9 cellular contexts compared by ENCODE assay signal in genomic region chr11:78560826-78561484, GRCh38. TPM values are rescaled to one million over a fixed set of nuclear protein-coding genes. Genes with fewer than 3 reads are reported as not detected.
DNase-seq lines count a peak whose midpoint lies in the region; ATAC-seq, FAIRE-seq and TF ChIP-seq lines count a peak whose summit lies in the region.
"Had no signal": no experiment of that assay in that cellular context is flagged by ENCODE, and none has a peak within 500 bp of the region (broad histone marks: within the 10 kb centered on the region; RNA-seq: fewer than 3 reads in every experiment).

No MANE protein-coding gene starts in this region.

- H3K36me3 ChIP-seq in HepG2 (replicated peaks in 1 of 2; ENCODE audit: control insufficient read depth in 1 of 2, insufficient read depth in 2 of 2, low read length in 2 of 2): peaks cover 10 to 51% of the 10 kb centered on the region in 2 experiments
- H3K36me3 ChIP-seq in uterus: no peaks in the 10 kb centered on the region

- intact Hi-C loops in activated T-helper 2 cell treated with anti-CD3 and anti-CD28 coated beads, Interferon-gamma antibody, Interleukin-2, Interleukin-4, amounts not matched to agents 10 μg/mL and 5 μg/mL and 100 μg/mL, durations not matched to agents 14 hours and 24 hours and 36 hours (cut with micrococcal nuclease): loop anchor here (5.0 kb wide), 4 partner anchors 94 to 424 kb away; partner anchors contain the start of gene ALG8
- intact Hi-C loops in HepG2 (cut with micrococcal nuclease; ENCODE audit: unreplicated experiment) (no loop called here), uterus (cut with DNase I; ENCODE audit: low total_unique reads) (no loop called here)

- ATAC-seq in HepG2 (peak; percentile 76), HG03378 (IDR thresholded peaks at IDR 0.05; ENCODE audit: unreplicated experiment) (no peak)

- in situ Hi-C loops in HepG2 (cut with HindIII; ENCODE audit: extremely low pct_ligation_motif_present, low pct_unique_long_range_greater_than_20kb): loop anchor here (5.0 kb wide), 1 partner anchor 334 kb away; no protein-coding TSS in a partner anchor

- peak overlapping the region; percentile 19; the same call in 1 of the 2 replicates for H3K9ac ChIP-seq in HepG2 (ENCODE audit: insufficient read depth, low read depth, low read length)

- H3K4me3 ChIP-seq in HepG2 (replicated peaks in 1 of 3; ENCODE audit: insufficient read depth in 1 of 3, low read depth in 2 of 3, low read length in 3 of 3) (peak overlapping the region in 1 of 3 experiments; percentile 12; a peak in 2 of 6 replicates), uterus (peak overlapping the region; percentile 1 to 12)

- peak overlapping the region; percentile 51 for H3K27ac ChIP-seq in HepG2 (ENCODE audit: extremely low read length, insufficient read depth, low read length)
- H3K27ac ChIP-seq in uterus: peak overlapping the region; percentile 70 to 85

- H3K4me1 ChIP-seq in HepG2 (ENCODE audit: insufficient read depth, low read length) (peaks cover 45% of the 10 kb centered on the region), uterus (peaks cover 6 to 9% of the 10 kb centered on the region in 2 donors)

- TF ChIP-seq CTCF in HepG2 (CRISPR knock-in tag; IDR thresholded peaks at IDR 0.05) (no peak), uterus (IDR thresholded peaks at IDR 0.05) (no peak)

- CTCF ChIA-PET in HepG2 (lab: Yijun Ruan, JAX; ENCODE audit: low intra/inter-chr PET ratio, low total read pairs): no interaction called here

- no peak overlapping the region for H3K27ac Mint-ChIP-seq in activated naive CD8-positive, alpha-beta T cell
- no peak overlapping the region for H3K27ac Mint-ChIP-seq in activated naive CD8-positive, alpha-beta T cell treated with anti-CD3 and anti-CD28 coated beads for 36 hours
- peak overlapping the region; percentile 84 for H3K27ac Mint-ChIP-seq in activated T-helper 2 cell treated with anti-CD3 and anti-CD28 coated beads, Interferon-gamma antibody, Interleukin-2, Interleukin-4, amounts not matched to agents 10 μg/mL and 5 μg/mL and 100 μg/mL, durations not matched to agents 14 hours and 24 hours and 36 hours

- TF ChIP-seq EP300 in HepG2 (IDR thresholded peaks at IDR 0.05; ENCODE audit: low read depth in 2 of 2, low read length in 2 of 2): 0 out of 4 replicates have a peak, but pooled peaks of 1 of the 2 experiments have one; percentile 34
- no peak for TF ChIP-seq EP300 in HepG2 (CRISPR knock-in tag; IDR thresholded peaks at IDR 0.05; ENCODE audit: borderline replicate concordance)

- H3K27me3 Mint-ChIP-seq in activated naive CD8-positive, alpha-beta T cell: no peaks in the 10 kb centered on the region
- H3K27me3 Mint-ChIP-seq in activated naive CD8-positive, alpha-beta T cell treated with anti-CD3 and anti-CD28 coated beads for 36 hours: no peaks in the 10 kb centered on the region
- no peaks in the 10 kb centered on the region for H3K27me3 Mint-ChIP-seq in activated T-helper 2 cell treated with anti-CD3 and anti-CD28 coated beads, Interferon-gamma antibody, Interleukin-2, Interleukin-4, amounts not matched to agents 10 μg/mL and 5 μg/mL and 100 μg/mL, durations not matched to agents 14 hours and 24 hours and 36 hours (ENCODE audit: low read depth)

- DNase-seq in activated naive CD8-positive, alpha-beta T cell treated with anti-CD3 and anti-CD28 coated beads for 36 hours: no peak
- DNase-seq in activated T-helper 2 cell treated with anti-CD3 and anti-CD28 coated beads, Interferon-gamma antibody, Interleukin-2, Interleukin-4, amounts not matched to agents 10 μg/mL and 5 μg/mL and 100 μg/mL, durations not matched to agents 14 hours and 24 hours and 36 hours (ENCODE audit: low spot score): no peak
- DNase-seq in HepG2 (ENCODE audit: low spot score) (peak; percentile 71), uterus (no peak), NCI-H1694 (lab: John Stamatoyannopoulos, UW) (no peak)
- DNase-seq in activated CD8-positive, alpha-beta memory T cell treated with anti-CD3 and anti-CD28 coated beads for 24 hours: no peak
- DNase-seq: GOT3 had no signal

- POLR2A ChIA-PET in HepG2 (lab: Yijun Ruan, JAX): no interaction called here

- no peak for FAIRE-seq in HepG2 (lab: Jason Lieb, UNC)

- H3K9me3 ChIP-seq in HepG2 (ENCODE audit: low read length): no peaks in the 10 kb centered on the region
- H3K9me3 ChIP-seq in uterus: no peaks in the 10 kb centered on the region

- H3K27me3 ChIP-seq in HepG2 (ENCODE audit: control insufficient read depth in 1 of 2, insufficient read depth in 2 of 2, low read length in 2 of 2): no peaks in the 10 kb centered on the region
- H3K27me3 ChIP-seq in uterus: no peaks in the 10 kb centered on the region

- peak overlapping the region; percentile 56 for H3K4me2 ChIP-seq in HepG2 (ENCODE audit: low read depth, low read length)

- TF ChIP-seq POLR2A in HepG2 (IDR thresholded peaks at IDR 0.05; ENCODE audit: insufficient read depth in 1 of 2, low read depth in 2 of 2, low read length in 2 of 2) (no peak), uterus (IDR thresholded peaks at IDR 0.05) (no peak)

- peaks cover 11% of the 10 kb centered on the region for H4K20me1 ChIP-seq in HepG2 (ENCODE audit: insufficient read depth, low read length)

- H3K9me3 Mint-ChIP-seq in activated naive CD8-positive, alpha-beta T cell (ENCODE audit: low read depth): no peaks in the 10 kb centered on the region
- H3K9me3 Mint-ChIP-seq in activated naive CD8-positive, alpha-beta T cell treated with anti-CD3 and anti-CD28 coated beads for 36 hours: peaks cover 3% of the 10 kb centered on the region
- peaks cover 4% of the 10 kb centered on the region for H3K9me3 Mint-ChIP-seq in activated T-helper 2 cell treated with anti-CD3 and anti-CD28 coated beads, Interferon-gamma antibody, Interleukin-2, Interleukin-4, amounts not matched to agents 10 μg/mL and 5 μg/mL and 100 μg/mL, durations not matched to agents 14 hours and 24 hours and 36 hours

- WGBS in HepG2 (ENCODE audit: low lambda C conversion rate): 9% methylated on average over 8 of the region's 8 CpGs

- H3K79me2 ChIP-seq in HepG2 (ENCODE audit: insufficient read depth, low read length): peaks cover 52% of the 10 kb centered on the region

- TF ChIP-seq RAD21 in HepG2 (CRISPR knock-in tag; IDR thresholded peaks at IDR 0.05): no peak

- H3K4me3 Mint-ChIP-seq in activated naive CD8-positive, alpha-beta T cell: peak overlapping the region; percentile 53
- no peak overlapping the region for H3K4me3 Mint-ChIP-seq in activated naive CD8-positive, alpha-beta T cell treated with anti-CD3 and anti-CD28 coated beads for 36 hours
- H3K4me3 Mint-ChIP-seq in activated T-helper 2 cell treated with anti-CD3 and anti-CD28 coated beads, Interferon-gamma antibody, Interleukin-2, Interleukin-4, amounts not matched to agents 10 μg/mL and 5 μg/mL and 100 μg/mL, durations not matched to agents 14 hours and 24 hours and 36 hours (ENCODE audit: low read depth): peak overlapping the region; percentile 67

- H3K36me3 Mint-ChIP-seq in activated naive CD8-positive, alpha-beta T cell: peaks cover 18% of the 10 kb centered on the region
- peaks cover 45% of the 10 kb centered on the region for H3K36me3 Mint-ChIP-seq in activated naive CD8-positive, alpha-beta T cell treated with anti-CD3 and anti-CD28 coated beads for 36 hours
- peaks cover 59% of the 10 kb centered on the region for H3K36me3 Mint-ChIP-seq in activated T-helper 2 cell treated with anti-CD3 and anti-CD28 coated beads, Interferon-gamma antibody, Interleukin-2, Interleukin-4, amounts not matched to agents 10 μg/mL and 5 μg/mL and 100 μg/mL, durations not matched to agents 14 hours and 24 hours and 36 hours (ENCODE audit: low read depth)

- H3K4me1 Mint-ChIP-seq in activated naive CD8-positive, alpha-beta T cell (ENCODE audit: low read depth): peaks cover 42% of the 10 kb centered on the region
- peaks cover 44% of the 10 kb centered on the region for H3K4me1 Mint-ChIP-seq in activated naive CD8-positive, alpha-beta T cell treated with anti-CD3 and anti-CD28 coated beads for 36 hours
- peaks cover 68% of the 10 kb centered on the region for H3K4me1 Mint-ChIP-seq in activated T-helper 2 cell treated with anti-CD3 and anti-CD28 coated beads, Interferon-gamma antibody, Interleukin-2, Interleukin-4, amounts not matched to agents 10 μg/mL and 5 μg/mL and 100 μg/mL, durations not matched to agents 14 hours and 24 hours and 36 hours (ENCODE audit: low read depth)

- BruUV-seq in HepG2 (replicated peaks; lab: Mats Ljungman, UMichigan): no TSS peak

- no peak overlapping the region for H2AFZ ChIP-seq in HepG2 (ENCODE audit: low read length)

RNA-seq across cellular contexts. Expression of gene NARS2, which starts 13.7 kb away (rescaled TPM):
- total RNA-seq in activated naive CD8-positive, alpha-beta T cell treated with anti-CD3 and anti-CD28 coated beads for 36 hours: 10 to 100 TPM; 25.7 to 32.3 TPM
- total RNA-seq in activated T-helper 2 cell treated with anti-CD3 and anti-CD28 coated beads, Interferon-gamma antibody, Interleukin-2, Interleukin-4, amounts not matched to agents 10 μg/mL and 5 μg/mL and 100 μg/mL, durations not matched to agents 14 hours and 24 hours and 36 hours: 34.1 and 37.7 TPM in 2 replicates
- total RNA-seq in HepG2 (2016; rRNA removed; fragmentation: Illumina TruSeq; extraction: Trizol) (45.9 and 48.5 TPM in 2 replicates), uterus (10 to 100 TPM in 3 of 4 donors, 1 to 10 TPM in 1; 9.2 to 39.9 (median 19.6) TPM)
- total RNA-seq in HepG2 (2016; cell fraction: cytosol; rRNA removed; fragmentation: Illumina TruSeq; extraction: Trizol; ENCODE audit: low read depth): 45.7 and 46.3 TPM in 2 replicates
- 42.5 and 48.4 TPM in 2 replicates for total RNA-seq in HepG2 (2016; cell fraction: insoluble cytoplasmic fraction; rRNA removed; fragmentation: Illumina TruSeq; extraction: Trizol)
- total RNA-seq in HepG2 (2016; cell fraction: membrane; rRNA removed; fragmentation: Illumina TruSeq; extraction: Trizol): 46.5 and 51.9 TPM in 2 replicates
- total RNA-seq in HepG2 (2016; cell fraction: nucleus; rRNA removed; fragmentation: Illumina TruSeq; extraction: Trizol): 38.7 and 39.4 TPM in 2 replicates
- 54.3 and 65.0 TPM in 2 replicates for polyA plus RNA-seq in HepG2 (2011; rRNA removed)
- polyA plus RNA-seq in HepG2 (2011; cell fraction: cytosol; rRNA removed): 24.9 and 45.2 TPM in 2 replicates
- 31.1 and 32.0 TPM in 2 replicates for polyA plus RNA-seq in HepG2 (2011; cell fraction: nucleus; rRNA removed)
- 62.6 and 65.9 TPM in 2 replicates for polyA plus RNA-seq in HepG2 (2012)
- polyA plus RNA-seq in HepG2 (2016; cell fraction: cytosol; fragmentation: Illumina TruSeq; extraction: Trizol; ENCODE audit: low read depth): 15.7 and 17.5 TPM in 2 replicates
- 41.7 and 46.6 TPM in 2 replicates for polyA plus RNA-seq in HepG2 (2016; cell fraction: insoluble cytoplasmic fraction; fragmentation: Illumina TruSeq; extraction: Trizol; ENCODE audit: low read depth)
- polyA plus RNA-seq in HepG2 (2016; cell fraction: membrane; fragmentation: Illumina TruSeq; extraction: Trizol; ENCODE audit: low read depth): 30.7 and 34.5 TPM in 2 replicates
- polyA plus RNA-seq in HepG2 (2016; cell fraction: nucleus; fragmentation: Illumina TruSeq; extraction: Trizol; ENCODE audit: insufficient read depth, low read depth): 29.4 and 32.1 TPM in 2 replicates
- polyA minus RNA-seq in HepG2 (2011; rRNA and poly(A)+ RNA removed; ENCODE audit: low replicate concordance): 13.4 and 27.0 TPM in 2 replicates
- 29.1 and 30.3 TPM in 2 replicates for polyA minus RNA-seq in HepG2 (2011; cell fraction: cytosol; rRNA and poly(A)+ RNA removed)
- 144 and 175 TPM in 2 replicates for polyA minus RNA-seq in HepG2 (2011; cell fraction: nucleus; rRNA and poly(A)+ RNA removed)
